18 cellular contexts compared by ENCODE assay signal in the genomic region with DNA sequence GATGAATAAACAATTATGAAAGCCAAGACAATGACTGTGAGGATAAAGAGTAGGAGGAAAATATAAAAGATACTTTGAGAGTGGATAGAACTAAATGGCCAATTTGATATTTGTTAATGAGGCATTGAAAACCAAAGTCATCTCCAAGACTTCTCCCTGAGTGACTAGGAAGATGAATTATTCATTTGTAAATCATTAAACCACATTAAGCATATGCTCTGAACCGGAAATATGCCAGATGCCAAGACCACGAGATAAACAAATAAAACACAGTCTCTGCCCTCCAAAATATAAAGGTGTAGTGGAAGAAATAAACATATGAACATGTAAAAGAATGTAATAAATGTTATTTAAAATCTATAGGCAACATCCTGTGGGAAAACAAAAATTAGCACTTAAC.
DNase-seq lines count a peak whose midpoint lies in the region; ATAC-seq, FAIRE-seq and TF ChIP-seq lines count a peak whose summit lies in the region.
"Had no signal": no experiment of that assay in that cellular context is flagged by ENCODE, and none has a peak within 500 bp of the region (broad histone marks: within the 10 kb centered on the region; RNA-seq: fewer than 3 reads in every experiment).

No MANE protein-coding gene starts in this region.

- 0 out of 2 replicates have a peak overlapping the region, but pooled peaks have one; percentile 28 for H3K27ac ChIP-seq in SK-N-MC
- H3K27ac ChIP-seq: Peyer's patch, SJCRH30 had no signal

- no peak for TF ChIP-seq CTCF in D721Med (IDR thresholded peaks at IDR 0.05; ENCODE audit: insufficient read depth, missing control alignments)

- H3K9me3 ChIP-seq in SK-N-MC (ENCODE audit: low read depth, low read length), result no peaks in the 10 kb centered on the region
- H3K9me3 ChIP-seq: Peyer's patch, SJCRH30 had no signal

- H3K36me3 ChIP-seq in SK-N-MC (ENCODE audit: insufficient read depth, low read length), result no peaks in the 10 kb centered on the region
- H3K36me3 ChIP-seq: Peyer's patch, SJCRH30 had no signal

- H3K4me3 ChIP-seq in SK-N-MC, result no peak overlapping the region
- H3K4me3 ChIP-seq: Peyer's patch, SJCRH30 had no signal

- FAIRE-seq in D721Med (lab: Jason Lieb, UNC), result no peak

- DNase-seq in DMS53 (lab: John Stamatoyannopoulos, UW) (peak; percentile 42), DMS53 treated with DMSO at 0.1 percent for 48 hours (lab: John Stamatoyannopoulos, UW; ENCODE audit: unreplicated experiment) (no peak), HT-29 (ENCODE audit: low spot score) (peak; percentile 25), SK-N-MC (ENCODE audit: low read depth, low spot score) (peak; percentile 14), kidney tubule cell (ENCODE audit: low spot score) (peak; percentile 74), D721Med (ENCODE audit: insufficient read length, low spot score) (no peak)
- DNase-seq: Kasumi-1, MM.1S, NCI-H1105, NCI-H187 treated with DMSO at 0.1 percent for 48 hours, NCI-H2107, NCI-H345, NCI-H526, Peyer's patch, SJCRH30, T-helper 1 cell had no signal

- H3K9ac ChIP-seq in SK-N-MC (ENCODE audit: insufficient read length), result no peak overlapping the region

- ATAC-seq in HG02840 (IDR thresholded peaks at IDR 0.05; ENCODE audit: low FRiP score, unreplicated experiment) (no peak), GM18511 (IDR thresholded peaks at IDR 0.05; ENCODE audit: unreplicated experiment) (no peak)

Comparison
In these comparisons a context has a peak if more than half of its experiments do, and no peak if none do; other contexts are left out.
1. DNase-seq: peak in DMS53 (single experiment), HT-29 (single experiment), SK-N-MC (single experiment) and kidney tubule cell (single experiment); none in DMS53 treated with DMSO at 0.1 percent for 48 hours (single experiment) and D721Med (single experiment).